Comparison of ENCODE assay signal across 1 cellular context in the genomic region with DNA sequence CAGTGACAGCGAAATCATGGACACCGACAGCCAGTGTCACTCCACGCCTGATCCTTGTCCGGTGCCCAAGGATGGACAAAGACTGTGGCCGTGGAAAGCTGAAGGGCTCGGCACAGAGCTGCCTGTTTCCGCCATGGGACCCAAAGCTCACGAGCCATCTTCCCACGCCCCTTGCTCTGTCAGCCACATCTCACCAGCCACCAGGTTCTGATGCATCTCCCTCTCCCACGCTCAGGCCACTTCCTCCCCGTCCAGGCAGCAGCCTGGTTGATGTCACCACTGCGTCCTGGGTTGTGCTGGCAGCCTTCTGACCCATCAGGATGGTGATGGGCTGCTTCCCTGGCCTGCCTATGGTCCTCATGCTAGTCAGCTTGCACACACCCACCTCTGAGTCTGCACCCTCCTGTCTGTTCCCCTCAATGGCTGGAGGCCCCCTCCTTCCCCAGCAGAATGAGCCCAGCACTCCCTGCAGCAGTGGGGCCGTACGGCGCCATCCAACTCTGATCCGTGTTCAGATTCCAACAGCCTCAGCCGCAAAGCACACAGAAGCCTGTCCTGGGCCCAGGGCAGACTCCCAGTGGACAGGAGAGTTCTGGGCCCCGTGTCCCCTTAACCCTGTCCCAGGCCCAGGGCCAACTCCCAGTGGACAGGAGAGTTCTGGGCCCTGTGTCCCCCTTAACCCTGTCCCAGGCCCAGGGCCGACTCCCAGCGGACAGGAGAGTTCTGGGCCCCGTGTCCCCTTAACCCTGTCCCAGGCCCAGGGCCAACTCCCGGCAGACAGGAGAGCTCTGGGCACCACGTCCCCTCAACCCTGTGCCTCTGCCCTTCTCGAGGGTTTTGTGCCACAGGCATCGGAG.
TF ChIP-seq lines count a peak whose summit lies in the region.

No MANE protein-coding gene starts in this region.

TF ChIP-seq in HepG2, 621 proteins besides CTCF, POLR2A, EP300 and RAD21 (continued from another document):
- TF ChIP-seq, protein P1, sequence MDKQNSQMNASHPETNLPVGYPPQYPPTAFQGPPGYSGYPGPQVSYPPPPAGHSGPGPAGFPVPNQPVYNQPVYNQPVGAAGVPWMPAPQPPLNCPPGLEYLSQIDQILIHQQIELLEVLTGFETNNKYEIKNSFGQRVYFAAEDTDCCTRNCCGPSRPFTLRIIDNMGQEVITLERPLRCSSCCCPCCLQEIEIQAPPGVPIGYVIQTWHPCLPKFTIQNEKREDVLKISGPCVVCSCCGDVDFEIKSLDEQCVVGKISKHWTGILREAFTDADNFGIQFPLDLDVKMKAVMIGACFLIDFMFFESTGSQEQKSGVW (CRISPR knock-in tag; IDR thresholded peaks at IDR 0.05; ENCODE audit: borderline replicate concordance): no peak
- TF ChIP-seq CREB1 (IDR thresholded peaks at IDR 0.05) (no peak), CREB1 (CRISPR knock-in tag; IDR thresholded peaks at IDR 0.05) (no peak), NR2C2 (CRISPR knock-in tag; IDR thresholded peaks at IDR 0.05; ENCODE audit: borderline replicate concordance) (no peak), SUZ12 (IDR thresholded peaks at IDR 0.05; ENCODE audit: low read depth, low read length) (no peak), U2AF1 (optimal IDR thresholded peaks at IDR 0.05; ENCODE audit: low read depth, low read length) (no peak), PHF5A (CRISPR knock-in tag; IDR thresholded peaks at IDR 0.05; ENCODE audit: low read depth, unreplicated experiment) (no peak), ZNF446 (CRISPR knock-in tag; IDR thresholded peaks at IDR 0.05) (no peak), HMGA1 (CRISPR knock-in tag; conservative IDR thresholded peaks at IDR 0.05) (no peak), CBX2 (IDR thresholded peaks at IDR 0.05; ENCODE audit: low read depth, low read length) (no peak), CBX2 (CRISPR knock-in tag; IDR thresholded peaks at IDR 0.05; ENCODE audit: low read depth) (no peak), NFIB (CRISPR knock-in tag; IDR thresholded peaks at IDR 0.05; ENCODE audit: borderline replicate concordance) (no peak), SIN3A (IDR thresholded peaks at IDR 0.05; ENCODE audit: borderline replicate concordance, low read depth, low read length) (no peak), ZFP37 (CRISPR knock-in tag; IDR thresholded peaks at IDR 0.05; ENCODE audit: borderline replicate concordance) (no peak)
- TF ChIP-seq, protein P2, sequence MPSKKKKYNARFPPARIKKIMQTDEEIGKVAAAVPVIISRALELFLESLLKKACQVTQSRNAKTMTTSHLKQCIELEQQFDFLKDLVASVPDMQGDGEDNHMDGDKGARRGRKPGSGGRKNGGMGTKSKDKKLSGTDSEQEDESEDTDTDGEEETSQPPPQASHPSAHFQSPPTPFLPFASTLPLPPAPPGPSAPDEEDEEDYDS (CRISPR knock-in tag; IDR thresholded peaks at IDR 0.05): no peak
